Comparison of ENCODE assay signal across 17 cellular contexts in genomic region chr10:110817614-110818013, GRCh38. TPM values are rescaled to one million over a fixed set of nuclear protein-coding genes. Genes with fewer than 3 reads are reported as not detected.
DNase-seq lines count a peak whose midpoint lies in the region; ATAC-seq, FAIRE-seq and TF ChIP-seq lines count a peak whose summit lies in the region.
"Had no signal": no experiment of that assay in that cellular context is flagged by ENCODE, and none has a peak within 500 bp of the region (broad histone marks: within the 10 kb centered on the region; RNA-seq: fewer than 3 reads in every experiment).

No MANE protein-coding gene starts in this region.

- no TSS peak for BruUV-seq in Calu3 (replicated peaks; lab: Mats Ljungman, UMichigan)

- H3K9me3 ChIP-seq in ascending aorta (no peaks in the 10 kb centered on the region), psoas muscle (no peaks in the 10 kb centered on the region)
- H3K9me3 ChIP-seq: adrenal gland, ovary had no signal

- H3K27ac Mint-ChIP-seq in effector memory CD8-positive, alpha-beta T cell = no peak overlapping the region
- H3K27ac Mint-ChIP-seq in Calu3 (ENCODE audit: unreplicated experiment) = no peak overlapping the region
- H3K27ac Mint-ChIP-seq: T-helper 1 cell treated with Interleukin-12 subunit alpha and Interleukin-12 subunit beta and Interleukin-4 antibody, amounts not matched to agents 30 μg/mL and 1 μg/mL, for 36 hours had no signal

- CTCF ChIA-PET in Calu3 (lab: Charles Lee) = no interaction called here

- no peaks in the 10 kb centered on the region for H3K27me3 Mint-ChIP-seq in effector memory CD8-positive, alpha-beta T cell
- no peaks in the 10 kb centered on the region for H3K27me3 Mint-ChIP-seq in Calu3 (ENCODE audit: unreplicated experiment)
- H3K27me3 Mint-ChIP-seq: stimulated activated naive CD8-positive, alpha-beta T cell treated with anti-CD3 and anti-CD28 coated beads, Interleukin-15, amount 100 ng/mL, for 72 hours had no signal

- intact Hi-C loops in ascending aorta (cut with DNase I) (loop anchor here (2.0 kb wide), 1 partner anchor 13 kb away; no protein-coding TSS in a partner anchor), psoas muscle (cut with DNase I) (no loop called here), Calu3 (cut with micrococcal nuclease; ENCODE audit: unreplicated experiment) (no loop called here)

- H3K4me3 Mint-ChIP-seq in effector memory CD8-positive, alpha-beta T cell = no peak overlapping the region
- no peak overlapping the region for H3K4me3 Mint-ChIP-seq in Calu3 (ENCODE audit: low read depth, unreplicated experiment)
- H3K4me3 Mint-ChIP-seq: activated T-cell treated with anti-CD3 and anti-CD28 coated beads, Interleukin-2, amount 50 U/mL, for 4 hours; stimulated activated naive CD8-positive, alpha-beta T cell treated with anti-CD3 and anti-CD28 coated beads, Interleukin-15, amount 100 ng/mL, for 72 hours; T-helper 1 cell treated with Interleukin-12 subunit alpha and Interleukin-12 subunit beta and Interleukin-4 antibody, amounts not matched to agents 30 μg/mL and 1 μg/mL, for 36 hours had no signal

- no peaks in the 10 kb centered on the region for H3K9me3 Mint-ChIP-seq in effector memory CD8-positive, alpha-beta T cell
- H3K9me3 Mint-ChIP-seq in Calu3 (ENCODE audit: low read depth, unreplicated experiment) = no peaks in the 10 kb centered on the region
- H3K9me3 Mint-ChIP-seq: activated T-cell treated with anti-CD3 and anti-CD28 coated beads, Interleukin-2, amount 50 U/mL, for 4 hours; stimulated activated naive CD8-positive, alpha-beta T cell treated with anti-CD3 and anti-CD28 coated beads, Interleukin-15, amount 100 ng/mL, for 72 hours; T-helper 1 cell treated with Interleukin-12 subunit alpha and Interleukin-12 subunit beta and Interleukin-4 antibody, amounts not matched to agents 30 μg/mL and 1 μg/mL, for 36 hours had no signal

- peak; percentile 81 for FAIRE-seq in GM12891 (lab: Jason Lieb, UNC)
- FAIRE-seq: keratinocyte had no signal

- H3K4me1 ChIP-seq in ascending aorta (peaks cover 29 to 49% of the 10 kb centered on the region in 2 donors), psoas muscle (peaks cover 53% of the 10 kb centered on the region)

- 79 to 84% (median 81%) methylated on average over 4 of the region's 4 CpGs for WGBS in psoas muscle, 3 donors

- no peak for TF ChIP-seq POLR2A in GM12891 (IDR thresholded peaks at IDR 0.05; ENCODE audit: low read depth, low read length)

- ATAC-seq in GM19463 (IDR thresholded peaks at IDR 0.05; ENCODE audit: unreplicated experiment) (peak; percentile 31), psoas muscle (no peak), GM19452 (IDR thresholded peaks at IDR 0.05; ENCODE audit: unreplicated experiment) (no peak)
- no peak for ATAC-seq in effector memory CD8-positive, alpha-beta T cell (replicated peaks)
- ATAC-seq: activated T-cell treated with anti-CD3 and anti-CD28 coated beads, Interleukin-2, amount 50 U/mL, for 4 hours; stimulated activated naive CD8-positive, alpha-beta T cell treated with anti-CD3 and anti-CD28 coated beads, Interleukin-15, amount 100 ng/mL, for 72 hours had no signal

- no peak overlapping the region for H3K4me3 ChIP-seq in ascending aorta
- H3K4me3 ChIP-seq in psoas muscle = no peak overlapping the region
- H3K4me3 ChIP-seq: adrenal gland, ovary had no signal

- TF ChIP-seq CTCF in ascending aorta (IDR thresholded peaks at IDR 0.05) (no peak), psoas muscle (IDR thresholded peaks at IDR 0.05) (no peak), Calu3 (IDR thresholded peaks at IDR 0.05; ENCODE audit: unreplicated experiment) (no peak)

- H3K36me3 Mint-ChIP-seq in effector memory CD8-positive, alpha-beta T cell (ENCODE audit: insufficient read depth) = no peaks in the 10 kb centered on the region
- no peaks in the 10 kb centered on the region for H3K36me3 Mint-ChIP-seq in Calu3 (ENCODE audit: insufficient read depth, unreplicated experiment)

- H3K27ac ChIP-seq in ascending aorta (peak overlapping the region; percentile 37 to 91), psoas muscle (peak overlapping the region; percentile 82)
- H3K27ac ChIP-seq: adrenal gland, ovary had no signal

- DNase-seq in GM12891 (ENCODE audit: insufficient read length, low spot score) = no peak
- peak in 1 of 2 donors; percentile 35 for DNase-seq in ascending aorta (ENCODE audit: low spot score in 2 of 2)
- DNase-seq in psoas muscle = no peak
- DNase-seq in effector memory CD8-positive, alpha-beta T cell = no peak
- DNase-seq in NOMO-1 treated with DMSO at 0.1 percent for 48 hours (lab: John Stamatoyannopoulos, UW; ENCODE audit: unreplicated experiment) = no peak
- no peak for DNase-seq in Calu3
- DNase-seq: activated T-cell treated with anti-CD3 and anti-CD28 coated beads, Interleukin-2, amount 50 U/mL, for 4 hours; adrenal gland; NCI-H2107; NCI-H774; ovary; RPMI8226; stimulated activated naive CD8-positive, alpha-beta T cell treated with anti-CD3 and anti-CD28 coated beads, Interleukin-15, amount 100 ng/mL, for 72 hours had no signal

- H3K27me3 ChIP-seq in ascending aorta (no peaks in the 10 kb centered on the region), psoas muscle (ENCODE audit: insufficient read depth in 3 of 3, low read length in 2 of 3) (no peaks in the 10 kb centered on the region)
- H3K27me3 ChIP-seq: adrenal gland, ovary had no signal

- H3K36me3 ChIP-seq in ascending aorta (peaks cover 0 to 7% of the 10 kb centered on the region in 2 donors), psoas muscle (ENCODE audit: insufficient read depth in 1 of 2, low read depth in 1 of 2) (peaks cover 0 to 32% of the 10 kb centered on the region in 2 donors)
- H3K36me3 ChIP-seq: adrenal gland, ovary had no signal

- peaks cover 16% of the 10 kb centered on the region in 2 donors for H3K4me1 Mint-ChIP-seq in effector memory CD8-positive, alpha-beta T cell (ENCODE audit: low read depth in 2 of 2)
- peaks cover 10% of the 10 kb centered on the region for H3K4me1 Mint-ChIP-seq in Calu3 (ENCODE audit: low read depth, unreplicated experiment)

TF ChIP-seq in GM12891, 5 proteins besides CTCF, POLR2A, EP300 and RAD21:
- TF ChIP-seq SPI1 (IDR thresholded peaks at IDR 0.05; ENCODE audit: low read depth, low read length) = peak; percentile 64
- TF ChIP-seq PAX5 (IDR thresholded peaks at IDR 0.05; ENCODE audit: insufficient read depth, low read length, severe bottlenecking) = no peak
TF ChIP-seq in GM12891: peak in this region for 1.

RNA-seq across cellular contexts. Expression of gene PDCD4, which starts 54.1 kb away (rescaled TPM):
- 287 TPM for polyA plus RNA-seq in GM12891 (2012; ENCODE audit: low read depth, missing spikeins)
- total RNA-seq in ascending aorta (10.3 TPM), psoas muscle (10 to 100 TPM; 11.3 to 19.7 (median 15.8) TPM), Calu3 (2022) (17.8 and 26.1 TPM in 2 replicates)
- 10 to 100 TPM in 1 of 3 donors, 1 to 10 TPM in 2; 7.6 to 10.2 (median 8.9) TPM for polyA plus RNA-seq in psoas muscle
